9 cellular contexts compared by ENCODE assay signal in genomic region chr16:89453662-89454321, GRCh38. TPM values are rescaled to one million over a fixed set of nuclear protein-coding genes. Genes with fewer than 3 reads are reported as not detected.
A peak's percentile ranks its signal among the peaks of the same experiment; 100 is the strongest.
DNase-seq lines count a peak whose midpoint lies in the region; TF ChIP-seq lines count a peak whose summit lies in the region.
"Had no signal": no experiment of that assay in that cellular context is flagged by ENCODE, and none has a peak within 500 bp of the region (broad histone marks: within the 10 kb centered on the region; RNA-seq: fewer than 3 reads in every experiment).

No MANE protein-coding gene starts in this region.

- H3K9me3 ChIP-seq in OCI-LY7 (ENCODE audit: low read length) (no peaks in the 10 kb centered on the region), esophagus (ENCODE audit: control insufficient read depth in 2 of 2, insufficient read depth in 1 of 2, low read depth in 1 of 2, low read length in 1 of 2) (no peaks in the 10 kb centered on the region), prostate gland (no peaks in the 10 kb centered on the region)

- H3K79me2 ChIP-seq in OCI-LY7 (ENCODE audit: insufficient read depth, low read depth, low read length) = peaks cover 98% of the 10 kb centered on the region

- POLR2A ChIA-PET in OCI-LY7 (lab: Charles Lee) = no interaction called here

- peaks cover 53% of the 10 kb centered on the region for H4K20me1 ChIP-seq in OCI-LY7 (ENCODE audit: insufficient read depth, low read length)

- H3K4me1 ChIP-seq in OCI-LY7 (ENCODE audit: insufficient read depth, low read length, poor library complexity, severe bottlenecking) = peaks cover 57% of the 10 kb centered on the region
- H3K4me1 ChIP-seq in esophagus (ENCODE audit: control insufficient read depth in 2 of 2, insufficient read depth in 2 of 2, low read length in 1 of 2) = peaks cover 12% of the 10 kb centered on the region in 2 donors
- H3K4me1 ChIP-seq in prostate gland (replicated peaks) = no peaks in the 10 kb centered on the region

- no peaks in the 10 kb centered on the region for H3K9me2 ChIP-seq in OCI-LY7 (ENCODE audit: insufficient read depth, low read length)

- 54 to 61% methylated on average over 11 of the region's 11 CpGs for WGBS in esophagus, 2 donors
- 67% methylated on average over 11 of the region's 11 CpGs for WGBS in prostate gland

- BruUV-seq in OCI-LY7 (replicated peaks; lab: Mats Ljungman, UMichigan) = no TSS peak

- peak overlapping the region; percentile 55 for H3K4me2 ChIP-seq in OCI-LY7 (ENCODE audit: low read length)

- no peak overlapping the region for H2AFZ ChIP-seq in OCI-LY7 (ENCODE audit: low read length)
- H2AFZ ChIP-seq: parathyroid adenoma had no signal

- TF ChIP-seq CTCF in OCI-LY7 (conservative IDR thresholded peaks at IDR 0.05; ENCODE audit: low read length) = peak; percentile 47
- no peak for TF ChIP-seq CTCF in prostate gland (IDR thresholded peaks at IDR 0.05)

- DNase-seq in GF-D8 (lab: John Stamatoyannopoulos, UW) (peak; percentile 24), OCI-LY7 (ENCODE audit: low spot score) (no peak), pons (ENCODE audit: low spot score) (peak; percentile 41), T1000 (lab: John Stamatoyannopoulos, UW) (no peak), A172 (ENCODE audit: low spot score) (no peak), SHP77 treated with DMSO at 0.1 percent for 48 hours (lab: John Stamatoyannopoulos, UW) (no peak), prostate gland (ENCODE audit: low spot score) (no peak)

- no peak for TF ChIP-seq POLR2A in prostate gland (IDR thresholded peaks at IDR 0.05)

- H3K36me3 ChIP-seq in OCI-LY7 (ENCODE audit: insufficient read depth, low read length) = peaks cover 34% of the 10 kb centered on the region
- no peaks in the 10 kb centered on the region for H3K36me3 ChIP-seq in esophagus (ENCODE audit: control insufficient read depth in 2 of 2, insufficient read depth in 2 of 2, low read length in 1 of 2)
- no peaks in the 10 kb centered on the region for H3K36me3 ChIP-seq in prostate gland

- CTCF ChIA-PET in OCI-LY7 (lab: Charles Lee; ENCODE audit: unreplicated experiment) = no interaction called here

- H3K4me3 ChIP-seq in OCI-LY7 (ENCODE audit: low read depth, low read length, poor library complexity, severe bottlenecking) (no peak overlapping the region), esophagus (ENCODE audit: low read depth in 1 of 2, low read length in 2 of 2) (no peak overlapping the region), prostate gland (no peak overlapping the region)

- H3K27ac ChIP-seq in OCI-LY7 (ENCODE audit: low read depth, low read length, poor library complexity, severe bottlenecking) = no peak overlapping the region
- peak overlapping the region; percentile 18 to 86 for H3K27ac ChIP-seq in esophagus (ENCODE audit: low read depth in 2 of 2, low read length in 1 of 2)
- H3K27ac ChIP-seq in prostate gland = no peak overlapping the region
- H3K27ac ChIP-seq: parathyroid adenoma had no signal

- intact Hi-C loops in OCI-LY7 (cut with micrococcal nuclease; ENCODE audit: unreplicated experiment) = loop anchor here (1.0 to 5.0 kb wide), 2 partner anchors 8 to 34 kb away; no protein-coding TSS in a partner anchor
- intact Hi-C loops in prostate gland (cut with DNase I) = no loop called here

- H3K27me3 ChIP-seq in esophagus (ENCODE audit: control insufficient read depth in 1 of 2, insufficient read depth in 2 of 2, low read length in 2 of 2) (no peaks in the 10 kb centered on the region), prostate gland (replicated peaks; ENCODE audit: insufficient read depth) (no peaks in the 10 kb centered on the region)

RNA-seq across cellular contexts. Expression of gene ANKRD11, which starts 36.6 kb away (rescaled TPM):
- 87.0 and 89.1 TPM in 2 replicates for total RNA-seq in OCI-LY7 (2014; rRNA removed; shearing (Covaris generic))
- total RNA-seq in OCI-LY7 (2022) (247 and 251 TPM in 2 replicates), prostate gland (100 to 1,000 TPM in 1 of 2 donors, 10 to 100 TPM in 1; 66.2 to 143 TPM)
- 10 to 100 TPM; 37.1 to 73.5 TPM for polyA plus RNA-seq in esophagus
- 48.3 and 61.6 TPM in 2 replicates for total RNA-seq in A172 (2014; rRNA removed; shearing (Covaris generic))

RNA-seq across cellular contexts. Expression of gene SPG7, which starts 54.4 kb away (rescaled TPM):
- total RNA-seq in OCI-LY7 (2014; rRNA removed; shearing (Covaris generic)) = 77.6 and 92.7 TPM in 2 replicates
- total RNA-seq in OCI-LY7 (2022) = 106 and 121 TPM in 2 replicates
- 10 to 100 TPM; 41.9 to 89.3 TPM for polyA plus RNA-seq in esophagus
- total RNA-seq in A172 (2014; rRNA removed; shearing (Covaris generic)) = 171 and 208 TPM in 2 replicates
- total RNA-seq in prostate gland = 100 to 1,000 TPM; 128 to 165 TPM

Comparison
In these comparisons a context has a peak if more than half of its experiments do, and no peak if none do; other contexts are left out.
1. DNase-seq: peak in GF-D8 (single experiment) and pons (single experiment); none in OCI-LY7 (single experiment), T1000 (single experiment), A172 (single experiment), SHP77 treated with DMSO at 0.1 percent for 48 hours (single experiment) and prostate gland (single experiment).
2. H3K27ac ChIP-seq: peak in esophagus (2 of 2); none in OCI-LY7 (single experiment) and prostate gland (0 of 2).